In genomic region chr14:76086636-76087035, GRCh38 we compare ENCODE assay signal across 23 cellular contexts.
DNase-seq lines count a peak whose midpoint lies in the region; ATAC-seq, FAIRE-seq and TF ChIP-seq lines count a peak whose summit lies in the region.
"Had no signal": no experiment of that assay in that cellular context is flagged by ENCODE, and none has a peak within 500 bp of the region (broad histone marks: within the 10 kb centered on the region; RNA-seq: fewer than 3 reads in every experiment).

No MANE protein-coding gene starts in this region.

- FAIRE-seq in HTR-8/SVneo (lab: Jason Lieb, UNC) = peak; percentile 74

- no peak overlapping the region for H2AFZ ChIP-seq in mammary epithelial cell (ENCODE audit: low read depth, low read length)
- H2AFZ ChIP-seq: GM23248 had no signal

- TF ChIP-seq CTCF in RWPE2 (IDR thresholded peaks at IDR 0.05; ENCODE audit: poor library complexity, severe bottlenecking) = no peak
- TF ChIP-seq CTCF in gastrocnemius medialis (IDR thresholded peaks at IDR 0.05 in 4 of 5, conservative IDR thresholded peaks at IDR 0.05 in 1 of 5) = no peak
- TF ChIP-seq CTCF in mammary epithelial cell (conservative IDR thresholded peaks at IDR 0.05 in 1 of 2, IDR thresholded peaks at IDR 0.05 in 1 of 2; ENCODE audit: extremely low read depth in 1 of 2, insufficient read depth in 1 of 2, low read depth in 1 of 2, low read length in 2 of 2) = no peak
- no peak for TF ChIP-seq CTCF in GM20000 (IDR thresholded peaks at IDR 0.05; ENCODE audit: extremely low read depth, missing control alignments)
- TF ChIP-seq CTCF in GM10248 (IDR thresholded peaks at IDR 0.05; ENCODE audit: control extremely low read depth, extremely low read depth, low read depth, missing control alignments) = no peak

- 30% methylated on average over 4 of the region's 4 CpGs for WGBS in mammary epithelial cell (ENCODE audit: low coverage, missing lambda C conversion rate)

- peak; percentile 24; the same call in 1 of the 3 replicates for ATAC-seq in RWPE2 (ENCODE audit: low read depth)
- ATAC-seq in gastrocnemius medialis = peak; percentile 36 to 42
- ATAC-seq: activated T-cell treated with anti-CD3 and anti-CD28 coated beads, Interleukin-2, amount 50 U/mL, for 4 hours; PC-3 had no signal

- DNase-seq in HTR-8/SVneo (ENCODE audit: insufficient read length, low spot score) = no peak
- no peak for DNase-seq in RWPE2 (ENCODE audit: low spot score)
- DNase-seq in hippocampal formation (lab: John Stamatoyannopoulos, UW) = peak; percentile 12 to 46
- DNase-seq in gastrocnemius medialis = peak; percentile 17 to 45
- no peak for DNase-seq in mammary epithelial cell
- no peak for DNase-seq in erythroblast (lab: John Stamatoyannopoulos, UW)
- DNase-seq in GM20000 (ENCODE audit: low spot score) = no peak
- no peak for DNase-seq in GM10248 (ENCODE audit: extremely low spot score)
- DNase-seq: activated CD4-positive, alpha-beta T cell treated with anti-CD3 and anti-CD28 coated beads for 1 hour; activated CD8-positive, alpha-beta memory T cell treated with anti-CD3 and anti-CD28 coated beads for 24 hours; activated naive CD4-positive, alpha-beta T cell; activated T-cell treated with anti-CD3 and anti-CD28 coated beads, Interleukin-2, amount 50 U/mL, for 4 hours; Caco-2; GM23248; NCI-H1417; NCI-H774; PC-3; SHP77 treated with DMSO at 0.1 percent for 48 hours; stimulated activated CD4-positive, alpha-beta T cell treated with anti-CD3 and anti-CD28 coated beads, Interleukin-12 subunit alpha, Interleukin-12 subunit beta, amount 100 ng/mL, for 4 hours; stimulated activated CD4-positive, alpha-beta T cell treated with anti-CD3 and anti-CD28 coated beads, Interleukin-4, amount 100 ng/mL, for 4 hours; transverse colon had no signal

- CTCF ChIA-PET in mammary epithelial cell (lab: Charles Lee; ENCODE audit: low non-redundant PET) (no interaction called here), GM10248 (lab: Yijun Ruan, JAX) (interaction anchor here (1.1 to 2.4 kb wide), 4 partner anchors 26 to 266 kb away, joined by 3 to 7 read pairs (median 5); no protein-coding TSS in a partner anchor)

- H3K4me3 ChIP-seq in RWPE2 (ENCODE audit: severe bottlenecking) = no peak overlapping the region
- no peak overlapping the region for H3K4me3 ChIP-seq in gastrocnemius medialis
- H3K4me3 ChIP-seq in mammary epithelial cell (replicated peaks in 1 of 3; ENCODE audit: insufficient read depth in 1 of 3, low read depth in 2 of 3, low read length in 3 of 3) = no peak overlapping the region
- H3K4me3 ChIP-seq: BLaER1 treated with 17β-estradiol and CSF1 and Interleukin-3, amounts not matched to agents 10 nM and 100 nM; GM23248; transverse colon had no signal

- in situ Hi-C loops in gastrocnemius medialis (cut with MboI; ENCODE audit: low sequenced_read_pairs in 4 of 4) = no loop called here
- in situ Hi-C loops in mammary epithelial cell (cut with MboI; ENCODE audit: low sequenced_read_pairs in 2 of 2) = no loop called here

- dilution Hi-C loops in mammary epithelial cell (cut with HindIII; ENCODE audit: low sequenced_read_pairs) = no loop called here

- no peaks in the 10 kb centered on the region for H3K27me3 ChIP-seq in RWPE2 (ENCODE audit: insufficient read depth, poor library complexity, severe bottlenecking)
- H3K27me3 ChIP-seq in gastrocnemius medialis = no peaks in the 10 kb centered on the region
- peaks cover under 1% of the 10 kb centered on the region for H3K27me3 ChIP-seq in mammary epithelial cell (ENCODE audit: insufficient read depth, low read length)
- H3K27me3 ChIP-seq: BLaER1 treated with 17β-estradiol and CSF1 and Interleukin-3, amounts not matched to agents 10 nM and 100 nM; transverse colon had no signal

- no peaks in the 10 kb centered on the region for H4K20me1 ChIP-seq in mammary epithelial cell (ENCODE audit: insufficient read depth, low read length)
- H4K20me1 ChIP-seq: BLaER1 treated with 17β-estradiol and CSF1 and Interleukin-3, amounts not matched to agents 10 nM and 100 nM had no signal

- H3K36me3 ChIP-seq in RWPE2 (ENCODE audit: low read depth) (no peaks in the 10 kb centered on the region), gastrocnemius medialis (peaks cover 0 to 6% of the 10 kb centered on the region in 2 donors), mammary epithelial cell (ENCODE audit: insufficient read depth, low read length) (no peaks in the 10 kb centered on the region)
- H3K36me3 ChIP-seq: BLaER1 treated with 17β-estradiol and CSF1 and Interleukin-3, amounts not matched to agents 10 nM and 100 nM; transverse colon had no signal

- intact Hi-C loops in gastrocnemius medialis (cut with DNase I; ENCODE audit: low total_unique reads) (loop anchor here (5.0 kb wide), 2 partner anchors 154 to 226 kb away; no protein-coding TSS in a partner anchor), mammary epithelial cell (cut with micrococcal nuclease) (no loop called here)

- H3K4me2 ChIP-seq in mammary epithelial cell (ENCODE audit: insufficient read depth, low read depth, low read length) = no peak overlapping the region
- H3K4me2 ChIP-seq: BLaER1 treated with 17β-estradiol and CSF1 and Interleukin-3, amounts not matched to agents 10 nM and 100 nM had no signal

- no peak for TF ChIP-seq POLR2A in gastrocnemius medialis (IDR thresholded peaks at IDR 0.05)
- no peak for TF ChIP-seq POLR2A in erythroblast (IDR thresholded peaks at IDR 0.05; ENCODE audit: low read length)

- H3K27ac ChIP-seq in RWPE2 (ENCODE audit: poor library complexity, severe bottlenecking) (no peak overlapping the region), gastrocnemius medialis (peak overlapping the region; percentile 65 to 93 (median 76)), mammary epithelial cell (ENCODE audit: insufficient read depth, low read depth, low read length) (no peak overlapping the region)
- H3K27ac ChIP-seq: BLaER1 treated with 17β-estradiol and CSF1 and Interleukin-3, amounts not matched to agents 10 nM and 100 nM; GM23248; HL-60; transverse colon had no signal

- H3K9me3 ChIP-seq in RWPE2 (ENCODE audit: severe bottlenecking) (no peaks in the 10 kb centered on the region), gastrocnemius medialis (no peaks in the 10 kb centered on the region), mammary epithelial cell (replicated peaks; ENCODE audit: insufficient read depth, low read length) (no peaks in the 10 kb centered on the region)
- H3K9me3 ChIP-seq: BLaER1 treated with 17β-estradiol and CSF1 and Interleukin-3, amounts not matched to agents 10 nM and 100 nM; Caco-2; transverse colon had no signal

- no peaks in the 10 kb centered on the region for H3K79me2 ChIP-seq in mammary epithelial cell (ENCODE audit: insufficient read depth, low read length)

- BruUV-seq in mammary epithelial cell (replicated peaks; lab: Mats Ljungman, UMichigan) = no TSS peak

- no peak overlapping the region for H3K9ac ChIP-seq in mammary epithelial cell (ENCODE audit: insufficient read depth, low read length)
- H3K9ac ChIP-seq: BLaER1 treated with 17β-estradiol and CSF1 and Interleukin-3, amounts not matched to agents 10 nM and 100 nM; GM23248 had no signal

- POLR2A ChIA-PET in GM10248 (lab: Yijun Ruan, JAX) = interaction anchor here (0.5 kb wide), 1 partner anchor 628 kb away, joined by 3 read pairs; no protein-coding TSS in a partner anchor

- H3K4me1 ChIP-seq in RWPE2 (ENCODE audit: insufficient read depth, poor library complexity, severe bottlenecking) (no peaks in the 10 kb centered on the region), gastrocnemius medialis (peaks cover 58 to 67% of the 10 kb centered on the region in 2 donors), mammary epithelial cell (ENCODE audit: insufficient read depth, low read length) (no peaks in the 10 kb centered on the region)
- H3K4me1 ChIP-seq: Caco-2 had no signal

Comparison
In these comparisons a context has a peak if more than half of its experiments do, and no peak if none do; other contexts are left out.
1. DNase-seq: peak in hippocampal formation (2 of 2) and gastrocnemius medialis (2 of 2); none in HTR-8/SVneo (single experiment), RWPE2 (single experiment), mammary epithelial cell (single experiment), erythroblast (0 of 2), GM20000 (single experiment) and GM10248 (single experiment).
2. H3K27ac ChIP-seq: peak in gastrocnemius medialis (4 of 4); none in RWPE2 (single experiment) and mammary epithelial cell (single experiment).